9 cellular contexts compared by ENCODE assay signal in genomic region chr6:42217165-42217522, GRCh38. TPM values are rescaled to one million over a fixed set of nuclear protein-coding genes. Genes with fewer than 3 reads are reported as not detected.
DNase-seq lines count a peak whose midpoint lies in the region; ATAC-seq, FAIRE-seq and TF ChIP-seq lines count a peak whose summit lies in the region.
"Had no signal": no experiment of that assay in that cellular context is flagged by ENCODE, and none has a peak within 500 bp of the region (broad histone marks: within the 10 kb centered on the region; RNA-seq: fewer than 3 reads in every experiment).

No MANE protein-coding gene starts in this region.

- H3K23ac ChIP-seq in neuronal stem cell (ENCODE audit: low read depth, low read length, poor library complexity): no peak overlapping the region

- peak overlapping the region; percentile 55 for H2AFZ ChIP-seq in endothelial cell of umbilical vein (ENCODE audit: low read depth, low read length)
- peak overlapping the region; percentile 85 for H2AFZ ChIP-seq in neuronal stem cell (ENCODE audit: low read length)

- peaks cover 18% of the 10 kb centered on the region for H3K79me2 ChIP-seq in endothelial cell of umbilical vein (ENCODE audit: control insufficient read depth, insufficient read depth, low read length)

- H2AK5ac ChIP-seq in neuronal stem cell (ENCODE audit: low read depth, low read length): no peak overlapping the region

- H3K4me3 Mint-ChIP-seq in Calu3 (ENCODE audit: low read depth, unreplicated experiment): peak overlapping the region; percentile 96

- intact Hi-C loops in Calu3 (cut with micrococcal nuclease; ENCODE audit: unreplicated experiment): loop anchor here (10.0 kb wide), 2 partner anchors 432 to 658 kb away; partner anchors contain the start of genes PRICKLE4, RPL7L1 and TOMM6
- intact Hi-C loops in endothelial cell of umbilical vein (cut with micrococcal nuclease): loop anchor here (1.0 to 5.0 kb wide), 4 partner anchors 236 to 660 kb away; partner anchors contain the start of genes BYSL, MED20 and RPL7L1

- no peaks in the 10 kb centered on the region for H3K9me1 ChIP-seq in endothelial cell of umbilical vein (replicated peaks; ENCODE audit: control insufficient read depth, extremely low read depth, insufficient read depth, low read length)

- no peak overlapping the region for H4K8ac ChIP-seq in neuronal stem cell (ENCODE audit: low read depth, low read length)

- BruUV-seq in Calu3 (replicated peaks; lab: Mats Ljungman, UMichigan): no TSS peak
- no TSS peak for BruUV-seq in endothelial cell of umbilical vein (replicated peaks; lab: Mats Ljungman, UMichigan)

- H3K36me3 Mint-ChIP-seq in Calu3 (ENCODE audit: insufficient read depth, unreplicated experiment): peaks cover 41% of the 10 kb centered on the region

- WGBS in neuronal stem cell (ENCODE audit: extremely low coverage in 2 of 2, insufficient read length in 2 of 2, insufficient replicate concordance in 1 of 2), 2 donors: no CpG with 5 or more reads among the region's 6 CpGs

- peak overlapping the region; percentile 92 for H3K4me2 ChIP-seq in endothelial cell of umbilical vein (ENCODE audit: insufficient read depth, low read length)
- H3K4me2 ChIP-seq in neuronal stem cell (ENCODE audit: insufficient read depth, low read length, poor library complexity, severe bottlenecking): peak overlapping the region; percentile 61

- no peak overlapping the region for H3K18ac ChIP-seq in neuronal stem cell (ENCODE audit: low read length)

- peak overlapping the region; percentile 92 for H3K9ac ChIP-seq in endothelial cell of umbilical vein (replicated peaks; ENCODE audit: extremely low read depth, insufficient read depth, low read length)
- H3K9ac ChIP-seq in neuronal stem cell (ENCODE audit: low read depth, low read length, poor library complexity): no peak overlapping the region

- no peak overlapping the region for H4K91ac ChIP-seq in neuronal stem cell (ENCODE audit: low read depth, low read length, poor library complexity)

- TF ChIP-seq CTCF in Calu3 (IDR thresholded peaks at IDR 0.05; ENCODE audit: unreplicated experiment): no peak
- no peak for TF ChIP-seq CTCF in endothelial cell of umbilical vein (IDR thresholded peaks at IDR 0.05; ENCODE audit: extremely low read depth in 1 of 2, insufficient read depth in 1 of 2, low read depth in 1 of 2, low read length in 2 of 2)

- no peaks in the 10 kb centered on the region for H3K9me3 ChIP-seq in endothelial cell of umbilical vein (replicated peaks; ENCODE audit: control insufficient read depth, insufficient read depth, low read length)
- H3K9me3 ChIP-seq in neuronal stem cell (replicated peaks in 1 of 2; ENCODE audit: control insufficient read depth in 2 of 2, insufficient read depth in 1 of 2, low read depth in 1 of 2, low read length in 2 of 2): no peaks in the 10 kb centered on the region

- no peak overlapping the region for H2BK15ac ChIP-seq in neuronal stem cell (ENCODE audit: low read length)

- no peaks in the 10 kb centered on the region for H4K20me1 ChIP-seq in endothelial cell of umbilical vein (replicated peaks; ENCODE audit: control insufficient read depth, extremely low read depth, insufficient read depth, low read length)

- no peak for FAIRE-seq in endothelial cell of umbilical vein (lab: Jason Lieb, UNC)

- DNase-seq in Calu3: no peak
- DNase-seq in OCI-M1 (lab: John Stamatoyannopoulos, UW): peak; percentile 61
- DNase-seq in endothelial cell of umbilical vein (ENCODE audit: low read depth, low spot score): no peak
- no peak for DNase-seq in neuronal stem cell (ENCODE audit: low spot score)
- no peak for DNase-seq in COR-L47 (lab: John Stamatoyannopoulos, UW)
- no peak for DNase-seq in SIG-M5 treated with dmso at 0.1 percent for 504 hours (lab: John Stamatoyannopoulos, UW; ENCODE audit: unreplicated experiment)

- H3K9me3 Mint-ChIP-seq in Calu3 (ENCODE audit: low read depth, unreplicated experiment): no peaks in the 10 kb centered on the region

- H3K27me3 Mint-ChIP-seq in Calu3 (ENCODE audit: unreplicated experiment): no peaks in the 10 kb centered on the region

- H3K79me1 ChIP-seq in neuronal stem cell (ENCODE audit: low read depth, low read length): peaks cover 2% of the 10 kb centered on the region

- H3K14ac ChIP-seq in neuronal stem cell (ENCODE audit: low read length): no peak overlapping the region

- H3K4ac ChIP-seq in neuronal stem cell (ENCODE audit: low read length): no peak overlapping the region

- H3K27ac Mint-ChIP-seq in Calu3 (ENCODE audit: unreplicated experiment): peak overlapping the region; percentile 99

- CTCF ChIA-PET in Calu3 (lab: Charles Lee) (interaction anchor here (1.2 to 1.5 kb wide), 3 partner anchors 13 to 330 kb away, joined by 4 to 5 read pairs (median 5); no protein-coding TSS in a partner anchor), endothelial cell of umbilical vein (lab: Charles Lee) (interaction anchor here (1.4 to 5.6 kb wide), 2 partner anchors 330 to 430 kb away, joined by 4 to 71 read pairs; partner anchors contain the start of gene TOMM6)

- H3K27me3 ChIP-seq in endothelial cell of umbilical vein (ENCODE audit: control insufficient read depth in 2 of 2, insufficient read depth in 2 of 2, low read length in 2 of 2) (no peaks in the 10 kb centered on the region), neuronal stem cell (ENCODE audit: control insufficient read depth in 3 of 3, insufficient read depth in 3 of 3, low read depth in 1 of 3, low read length in 3 of 3) (no peaks in the 10 kb centered on the region)

- peaks cover 0 to 8% of the 10 kb centered on the region in 2 experiments for H3K36me3 ChIP-seq in endothelial cell of umbilical vein (ENCODE audit: control insufficient read depth in 2 of 2, extremely low read depth in 1 of 2, insufficient read depth in 2 of 2, low read length in 2 of 2)
- peaks cover under 1 to 22% of the 10 kb centered on the region in 2 donors for H3K36me3 ChIP-seq in neuronal stem cell (replicated peaks in 1 of 2; ENCODE audit: control insufficient read depth in 2 of 2, insufficient read depth in 2 of 2, low read length in 2 of 2)

- POLR2A ChIA-PET in endothelial cell of umbilical vein (lab: Charles Lee): no interaction called here

- H3K4me3 ChIP-seq in endothelial cell of umbilical vein (replicated peaks in 1 of 3; ENCODE audit: insufficient read depth in 1 of 3, low read depth in 1 of 3, low read length in 3 of 3): peak overlapping the region; percentile 49 to 99 (median 92)
- peak overlapping the region; percentile 71 to 91 for H3K4me3 ChIP-seq in neuronal stem cell (ENCODE audit: low read length in 2 of 2)

- dilution Hi-C loops in endothelial cell of umbilical vein (cut with MboI; ENCODE audit: extremely low pct_ligation_motif_present, low sequenced_read_pairs): no loop called here

- H3K4me1 ChIP-seq in endothelial cell of umbilical vein (ENCODE audit: control insufficient read depth, extremely low read depth, insufficient read depth, low read length) (peaks cover 5% of the 10 kb centered on the region), neuronal stem cell (ENCODE audit: control insufficient read depth in 2 of 2, insufficient read depth in 1 of 2, low read depth in 1 of 2, low read length in 2 of 2) (peaks cover 0 to 3% of the 10 kb centered on the region in 2 donors)

- H2BK5ac ChIP-seq in neuronal stem cell (ENCODE audit: low read length): no peak overlapping the region

- no peak for TF ChIP-seq POLR2A in endothelial cell of umbilical vein (IDR thresholded peaks at IDR 0.05; ENCODE audit: low read depth, low read length)

- H3K4me1 Mint-ChIP-seq in Calu3 (ENCODE audit: low read depth, unreplicated experiment): peaks cover 27% of the 10 kb centered on the region

- no peak overlapping the region for H2BK120ac ChIP-seq in neuronal stem cell (ENCODE audit: low read depth, low read length)

- no peak overlapping the region for H2BK12ac ChIP-seq in neuronal stem cell (ENCODE audit: low read length)

- ATAC-seq in GM18907 (IDR thresholded peaks at IDR 0.05; ENCODE audit: unreplicated experiment): no peak
- no peak for ATAC-seq in HG02571 (IDR thresholded peaks at IDR 0.05; ENCODE audit: unreplicated experiment)

- peak overlapping the region; percentile 77 for H3K27ac ChIP-seq in endothelial cell of umbilical vein (ENCODE audit: insufficient read depth, low read depth, low read length)
- peak overlapping the region; percentile 88 for H3K27ac ChIP-seq in neuronal stem cell (replicated peaks; ENCODE audit: low read length)

RNA-seq across cellular contexts. Expression of gene MRPS10, which starts 0.5 kb away (rescaled TPM):
- total RNA-seq in Calu3 (2022) (48.1 and 50.0 TPM in 2 replicates), endothelial cell of umbilical vein (35.3 and 37.7 TPM in 2 replicates)
- 16.8 and 23.2 TPM in 2 replicates for polyA plus RNA-seq in endothelial cell of umbilical vein
- 30.2 and 31.3 TPM in 2 replicates for polyA plus RNA-seq in endothelial cell of umbilical vein (2011; cell fraction: cytosol; rRNA removed)
- 9.7 and 13.6 TPM in 2 replicates for polyA plus RNA-seq in endothelial cell of umbilical vein (2011; cell fraction: nucleus; rRNA removed)
- polyA plus RNA-seq in endothelial cell of umbilical vein (2012): 31.6 and 44.8 TPM in 2 replicates
- polyA minus RNA-seq in endothelial cell of umbilical vein: 11.6 and 16.6 TPM in 2 replicates
- polyA minus RNA-seq in endothelial cell of umbilical vein (2011; cell fraction: cytosol; rRNA and poly(A)+ RNA removed): 15.0 TPM
- 9.0 and 13.8 TPM in 2 replicates for polyA minus RNA-seq in endothelial cell of umbilical vein (2011; cell fraction: nucleus; rRNA and poly(A)+ RNA removed)
- polyA plus RNA-seq in neuronal stem cell (2013, experiment 1 of 2): 29.3 TPM
- polyA plus RNA-seq in neuronal stem cell (2013, experiment 2 of 2): 29.5 TPM

RNA-seq across cellular contexts. Expression of gene GUCA1B, which starts 22.4 kb away (rescaled TPM):
- total RNA-seq in Calu3 (2022) (1.1 and 1.4 TPM in 2 replicates), endothelial cell of umbilical vein (0.60 and 1.1 TPM in 2 replicates)
- 0.19 TPM in 1 of 2 replicates, not detected in the other for polyA plus RNA-seq in endothelial cell of umbilical vein
- 0.24 and 0.31 TPM in 2 replicates for polyA plus RNA-seq in endothelial cell of umbilical vein (2011; cell fraction: cytosol; rRNA removed)
- polyA plus RNA-seq in endothelial cell of umbilical vein (2011; cell fraction: nucleus; rRNA removed): 0.42 and 0.46 TPM in 2 replicates
- 0.38 TPM in 1 of 2 replicates, not detected in the other for polyA plus RNA-seq in endothelial cell of umbilical vein (2012)
- polyA minus RNA-seq in endothelial cell of umbilical vein: 0.17 TPM in 1 of 2 replicates, not detected in the other
- polyA minus RNA-seq in endothelial cell of umbilical vein (2011; cell fraction: cytosol; rRNA and poly(A)+ RNA removed): not detected
- polyA minus RNA-seq in endothelial cell of umbilical vein (2011; cell fraction: nucleus; rRNA and poly(A)+ RNA removed): not detected in 2 replicates
- 1.2 TPM for polyA plus RNA-seq in neuronal stem cell (2013, experiment 1 of 2)
- 1.3 TPM for polyA plus RNA-seq in neuronal stem cell (2013, experiment 2 of 2)
- total RNA-seq: HT1080 had no signal

RNA-seq across cellular contexts. Expression of gene GUCA1A, which starts 44.0 kb away (rescaled TPM):
- not detected in 2 replicates for total RNA-seq in Calu3 (2022)
- total RNA-seq in endothelial cell of umbilical vein: 0.22 TPM in 1 of 2 replicates, not detected in the other
- polyA plus RNA-seq in endothelial cell of umbilical vein: 0.04 and 0.21 TPM in 2 replicates
- polyA plus RNA-seq in endothelial cell of umbilical vein (2011; cell fraction: cytosol; rRNA removed): 0.12 and 0.13 TPM in 2 replicates
- 0.09 TPM in 1 of 2 replicates, not detected in the other for polyA plus RNA-seq in endothelial cell of umbilical vein (2011; cell fraction: nucleus; rRNA removed)
- polyA plus RNA-seq in endothelial cell of umbilical vein (2012): not detected in 2 replicates
- 0.28 TPM in 1 of 2 replicates, not detected in the other for polyA minus RNA-seq in endothelial cell of umbilical vein
- polyA minus RNA-seq in endothelial cell of umbilical vein (2011; cell fraction: cytosol; rRNA and poly(A)+ RNA removed): not detected
- polyA minus RNA-seq in endothelial cell of umbilical vein (2011; cell fraction: nucleus; rRNA and poly(A)+ RNA removed): not detected in 2 replicates
- polyA plus RNA-seq in neuronal stem cell (2013, experiment 1 of 2): 2.2 TPM
- polyA plus RNA-seq in neuronal stem cell (2013, experiment 2 of 2): 2.8 TPM
- total RNA-seq: HT1080 had no signal
